9 cellular contexts compared by ENCODE assay signal in genomic region chr11:78228467-78228866, GRCh38. TPM values are rescaled to one million over a fixed set of nuclear protein-coding genes. Genes with fewer than 3 reads are reported as not detected.
DNase-seq lines count a peak whose midpoint lies in the region; ATAC-seq and TF ChIP-seq lines count a peak whose summit lies in the region.
"Had no signal": no experiment of that assay in that cellular context is flagged by ENCODE, and none has a peak within 500 bp of the region (broad histone marks: within the 10 kb centered on the region; RNA-seq: fewer than 3 reads in every experiment).

No MANE protein-coding gene starts in this region.

- no peaks in the 10 kb centered on the region for H3K4me1 Mint-ChIP-seq in neural progenitor cell

- H3F3A ChIP-seq in neural progenitor cell (ENCODE audit: low read depth): no peaks in the 10 kb centered on the region

- no peak overlapping the region for H3K4me2 ChIP-seq in neural progenitor cell

- peaks cover 14% of the 10 kb centered on the region for H3K36me3 Mint-ChIP-seq in neural progenitor cell
- H3K36me3 Mint-ChIP-seq: activated naive CD4-positive, alpha-beta T cell treated with anti-CD3 and anti-CD28 coated beads, Interleukin-2, amount 50 U/mL, for 24 hours had no signal

- H3K79me2 ChIP-seq in neural progenitor cell (ENCODE audit: low read depth): no peaks in the 10 kb centered on the region

- H3K9me3 Mint-ChIP-seq in neural progenitor cell: no peaks in the 10 kb centered on the region
- H3K9me3 Mint-ChIP-seq: activated naive CD4-positive, alpha-beta T cell treated with anti-CD3 and anti-CD28 coated beads, Interleukin-2, amount 50 U/mL, for 24 hours had no signal

- no peaks in the 10 kb centered on the region for H4K20me1 ChIP-seq in neural progenitor cell (ENCODE audit: low read depth)

- no peak overlapping the region for H3K27ac Mint-ChIP-seq in neural progenitor cell
- H3K27ac Mint-ChIP-seq: activated naive CD4-positive, alpha-beta T cell treated with anti-CD3 and anti-CD28 coated beads, Interleukin-2, amount 50 U/mL, for 24 hours had no signal

- DNase-seq in GM10266 (ENCODE audit: extremely low spot score) (peak; percentile 61), HFF-Myc (ENCODE audit: extremely low read depth, low read depth) (peak; percentile 25), NCI-H1417 treated with DMSO at 0.1 percent for 48 hours (lab: John Stamatoyannopoulos, UW) (peak; percentile 41), fibroblast of gingiva (ENCODE audit: low read depth) (peak; percentile 36), neural progenitor cell (ENCODE audit: low spot score) (peak; percentile 69)
- no peak for DNase-seq in stimulated activated naive CD4-positive, alpha-beta T cell treated with Interleukin-2 at 50 U/mL for 16 hours (lab: John Stamatoyannopoulos, UW)
- no peak for DNase-seq in activated CD8-positive, alpha-beta memory T cell treated with anti-CD3 and anti-CD28 coated beads for 24 hours

- H3K9me3 ChIP-seq in neural progenitor cell (ENCODE audit: low read depth): no peaks in the 10 kb centered on the region

- H3K4me3 ChIP-seq in HFF-Myc (replicated peaks; ENCODE audit: low read depth, low read length): no peak overlapping the region
- no peak overlapping the region for H3K4me3 ChIP-seq in neural progenitor cell

- H3K4me3 Mint-ChIP-seq in neural progenitor cell: no peak overlapping the region
- H3K4me3 Mint-ChIP-seq: activated naive CD4-positive, alpha-beta T cell treated with anti-CD3 and anti-CD28 coated beads, Interleukin-2, amount 50 U/mL, for 24 hours had no signal

- H3K36me3 ChIP-seq in neural progenitor cell: no peaks in the 10 kb centered on the region

- peak; percentile 79 for ATAC-seq in SK-N-SH treated with all-trans-retinoic acid at 6 μM for 48 hours

- H3K27ac ChIP-seq in neural progenitor cell: no peak overlapping the region

- no peaks in the 10 kb centered on the region for H3K27me3 Mint-ChIP-seq in neural progenitor cell (ENCODE audit: insufficient read depth, low read depth)
- H3K27me3 Mint-ChIP-seq: activated naive CD4-positive, alpha-beta T cell treated with anti-CD3 and anti-CD28 coated beads, Interleukin-2, amount 50 U/mL, for 24 hours had no signal

- TF ChIP-seq CTCF in GM10266 (IDR thresholded peaks at IDR 0.05; ENCODE audit: control insufficient read depth, insufficient read depth, low read depth, missing control alignments) (peak; percentile 60), HFF-Myc (IDR thresholded peaks at IDR 0.05; ENCODE audit: low read depth, low read length, missing control alignments) (peak; percentile 45), neural progenitor cell (IDR thresholded peaks at IDR 0.05) (peak; percentile 69)

- no peak overlapping the region for H2AFZ ChIP-seq in neural progenitor cell (replicated peaks)

- no peaks in the 10 kb centered on the region for H3K27me3 ChIP-seq in neural progenitor cell

- H3K9ac ChIP-seq in neural progenitor cell: no peak overlapping the region

- H3K4me1 ChIP-seq in neural progenitor cell: no peaks in the 10 kb centered on the region

TF ChIP-seq in SK-N-SH treated with all-trans-retinoic acid at 6 μM for 48 hours, 23 proteins besides CTCF, POLR2A, EP300 and RAD21:
- TF ChIP-seq CSDC2 (CRISPR knock-in tag; IDR thresholded peaks at IDR 0.05): no peak
- no peak for TF ChIP-seq ZFP3 (CRISPR knock-in tag; IDR thresholded peaks at IDR 0.05)
- no peak for TF ChIP-seq CREB5 (CRISPR knock-in tag; IDR thresholded peaks at IDR 0.05; ENCODE audit: low read depth)
- TF ChIP-seq ISL1 (CRISPR knock-in tag; IDR thresholded peaks at IDR 0.05): no peak
- TF ChIP-seq SNAI2 (CRISPR knock-in tag; IDR thresholded peaks at IDR 0.05): no peak
- no peak for TF ChIP-seq OSR1 (CRISPR knock-in tag; IDR thresholded peaks at IDR 0.05)
- TF ChIP-seq PPARA (CRISPR knock-in tag; IDR thresholded peaks at IDR 0.05; ENCODE audit: borderline replicate concordance): no peak
- TF ChIP-seq TSHZ2 (CRISPR knock-in tag; IDR thresholded peaks at IDR 0.05): no peak
- TF ChIP-seq GLIS3 (CRISPR knock-in tag; IDR thresholded peaks at IDR 0.05): no peak
- TF ChIP-seq BACH2 (CRISPR knock-in tag; IDR thresholded peaks at IDR 0.05; ENCODE audit: borderline replicate concordance): no peak
- TF ChIP-seq CSRNP3 (CRISPR knock-in tag; IDR thresholded peaks at IDR 0.05): no peak

RNA-seq across cellular contexts. Expression of gene USP35, which starts 39.7 kb away (rescaled TPM):
- 4.2 and 12.5 TPM in 2 replicates for total RNA-seq in neural progenitor cell (ENCODE audit: low replicate concordance)

RNA-seq across cellular contexts. Expression of gene KCTD21, which starts 40.0 kb away (rescaled TPM):
- total RNA-seq in neural progenitor cell (ENCODE audit: low replicate concordance): 0.90 and 2.3 TPM in 2 replicates

Comparison
In these comparisons a context has a peak if more than half of its experiments do, and no peak if none do; other contexts are left out.
1. DNase-seq: peak in GM10266 (single experiment), HFF-Myc (single experiment), NCI-H1417 treated with DMSO at 0.1 percent for 48 hours (single experiment), fibroblast of gingiva (single experiment) and neural progenitor cell (single experiment); none in stimulated activated naive CD4-positive, alpha-beta T cell treated with Interleukin-2 at 50 U/mL for 16 hours (single experiment) and activated CD8-positive, alpha-beta memory T cell treated with anti-CD3 and anti-CD28 coated beads for 24 hours (single experiment).
2. Peak in every context shown above with its lines, with median percentiles within 50 percentile points of each other: CTCF ChIP-seq.